Comparison of ENCODE assay signal across 4 cellular contexts in the genomic region with DNA sequence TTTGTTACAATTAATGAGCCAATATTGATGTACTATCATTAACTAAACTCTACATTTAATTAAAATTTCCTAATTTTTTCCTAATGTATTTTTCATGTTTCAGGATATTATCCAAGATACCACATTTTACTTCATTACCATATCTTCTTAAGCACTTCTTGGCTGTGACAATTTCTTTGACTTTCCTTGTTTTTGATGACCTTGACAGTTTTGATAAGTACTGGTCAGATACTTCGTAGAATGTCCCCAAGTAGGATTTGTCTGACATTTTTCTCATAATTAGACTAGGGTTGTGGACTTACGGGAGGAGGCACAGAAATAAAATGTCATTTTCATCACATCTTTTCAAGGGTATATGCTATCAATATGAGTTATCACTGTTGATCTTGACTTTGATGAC.
TF ChIP-seq lines count a peak whose summit lies in the region.

No MANE protein-coding gene starts in this region.

TF ChIP-seq in HepG2, 621 proteins besides CTCF, POLR2A, EP300 and RAD21:
- TF ChIP-seq MAFK (conservative IDR thresholded peaks at IDR 0.05 in 1 of 2, IDR thresholded peaks at IDR 0.05 in 1 of 2; ENCODE audit: low read length in 2 of 2) (peak; percentile 78 to 83), MAFF (IDR thresholded peaks at IDR 0.05; ENCODE audit: low read depth, low read length) (peak; percentile 74), NPAS2 (CRISPR knock-in tag; IDR thresholded peaks at IDR 0.05; ENCODE audit: borderline replicate concordance) (no peak)

TF ChIP-seq in A549, 52 proteins besides CTCF, POLR2A, EP300 and RAD21:
- no peak for TF ChIP-seq TFCP2L1 (CRISPR knock-in tag; IDR thresholded peaks at IDR 0.05)
- no peak for TF ChIP-seq EHF (CRISPR knock-in tag; IDR thresholded peaks at IDR 0.05)
- TF ChIP-seq MAFK (IDR thresholded peaks at IDR 0.05; ENCODE audit: partially characterized antibody) = peak; percentile 70
- no peak for TF ChIP-seq RARB (CRISPR knock-in tag; IDR thresholded peaks at IDR 0.05)
- no peak for TF ChIP-seq FOSB (CRISPR knock-in tag; IDR thresholded peaks at IDR 0.05)
- TF ChIP-seq BHLHE40 (IDR thresholded peaks at IDR 0.05; ENCODE audit: low read depth, low read length) = no peak
- TF ChIP-seq, protein P1, sequence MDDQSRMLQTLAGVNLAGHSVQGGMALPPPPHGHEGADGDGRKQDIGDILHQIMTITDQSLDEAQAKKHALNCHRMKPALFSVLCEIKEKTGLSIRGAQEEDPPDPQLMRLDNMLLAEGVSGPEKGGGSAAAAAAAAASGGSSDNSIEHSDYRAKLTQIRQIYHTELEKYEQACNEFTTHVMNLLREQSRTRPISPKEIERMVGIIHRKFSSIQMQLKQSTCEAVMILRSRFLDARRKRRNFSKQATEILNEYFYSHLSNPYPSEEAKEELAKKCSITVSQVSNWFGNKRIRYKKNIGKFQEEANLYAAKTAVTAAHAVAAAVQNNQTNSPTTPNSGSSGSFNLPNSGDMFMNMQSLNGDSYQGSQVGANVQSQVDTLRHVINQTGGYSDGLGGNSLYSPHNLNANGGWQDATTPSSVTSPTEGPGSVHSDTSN (IDR thresholded peaks at IDR 0.05) = no peak
TF ChIP-seq in A549: peak in this region for 1.

TF ChIP-seq in IMR-90, 13 proteins besides CTCF, POLR2A, EP300 and RAD21:
- TF ChIP-seq BHLHE40 (IDR thresholded peaks at IDR 0.05; ENCODE audit: low read depth, low read length) (no peak), MAFK (IDR thresholded peaks at IDR 0.05; ENCODE audit: low read depth, low read length) (peak; percentile 71)
TF ChIP-seq in IMR-90: peak in this region for 1.

TF ChIP-seq in GM12878, 131 proteins besides CTCF, POLR2A, EP300 and RAD21:
- TF ChIP-seq, protein P2, sequence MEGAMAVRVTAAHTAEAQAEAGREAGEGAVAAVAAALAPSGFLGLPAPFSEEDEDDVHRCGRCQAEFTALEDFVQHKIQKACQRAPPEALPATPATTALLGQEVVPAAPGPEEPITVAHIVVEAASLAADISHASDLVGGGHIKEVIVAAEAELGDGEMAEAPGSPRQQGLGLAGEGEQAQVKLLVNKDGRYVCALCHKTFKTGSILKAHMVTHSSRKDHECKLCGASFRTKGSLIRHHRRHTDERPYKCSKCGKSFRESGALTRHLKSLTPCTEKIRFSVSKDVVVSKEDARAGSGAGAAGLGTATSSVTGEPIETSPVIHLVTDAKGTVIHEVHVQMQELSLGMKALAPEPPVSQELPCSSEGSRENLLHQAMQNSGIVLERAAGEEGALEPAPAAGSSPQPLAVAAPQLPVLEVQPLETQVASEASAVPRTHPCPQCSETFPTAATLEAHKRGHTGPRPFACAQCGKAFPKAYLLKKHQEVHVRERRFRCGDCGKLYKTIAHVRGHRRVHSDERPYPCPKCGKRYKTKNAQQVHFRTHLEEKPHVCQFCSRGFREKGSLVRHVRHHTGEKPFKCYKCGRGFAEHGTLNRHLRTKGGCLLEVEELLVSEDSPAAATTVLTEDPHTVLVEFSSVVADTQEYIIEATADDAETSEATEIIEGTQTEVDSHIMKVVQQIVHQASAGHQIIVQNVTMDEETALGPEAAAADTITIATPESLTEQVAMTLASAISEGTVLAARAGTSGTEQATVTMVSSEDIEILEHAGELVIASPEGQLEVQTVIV (IDR thresholded peaks at IDR 0.05; ENCODE audit: borderline replicate concordance, partially characterized antibody) = no peak
- TF ChIP-seq HDAC2 (IDR thresholded peaks at IDR 0.05) = no peak
- no peak for TF ChIP-seq ESRRA (IDR thresholded peaks at IDR 0.05; ENCODE audit: low read length)
